2 cellular contexts compared by ENCODE assay signal in the genomic region with DNA sequence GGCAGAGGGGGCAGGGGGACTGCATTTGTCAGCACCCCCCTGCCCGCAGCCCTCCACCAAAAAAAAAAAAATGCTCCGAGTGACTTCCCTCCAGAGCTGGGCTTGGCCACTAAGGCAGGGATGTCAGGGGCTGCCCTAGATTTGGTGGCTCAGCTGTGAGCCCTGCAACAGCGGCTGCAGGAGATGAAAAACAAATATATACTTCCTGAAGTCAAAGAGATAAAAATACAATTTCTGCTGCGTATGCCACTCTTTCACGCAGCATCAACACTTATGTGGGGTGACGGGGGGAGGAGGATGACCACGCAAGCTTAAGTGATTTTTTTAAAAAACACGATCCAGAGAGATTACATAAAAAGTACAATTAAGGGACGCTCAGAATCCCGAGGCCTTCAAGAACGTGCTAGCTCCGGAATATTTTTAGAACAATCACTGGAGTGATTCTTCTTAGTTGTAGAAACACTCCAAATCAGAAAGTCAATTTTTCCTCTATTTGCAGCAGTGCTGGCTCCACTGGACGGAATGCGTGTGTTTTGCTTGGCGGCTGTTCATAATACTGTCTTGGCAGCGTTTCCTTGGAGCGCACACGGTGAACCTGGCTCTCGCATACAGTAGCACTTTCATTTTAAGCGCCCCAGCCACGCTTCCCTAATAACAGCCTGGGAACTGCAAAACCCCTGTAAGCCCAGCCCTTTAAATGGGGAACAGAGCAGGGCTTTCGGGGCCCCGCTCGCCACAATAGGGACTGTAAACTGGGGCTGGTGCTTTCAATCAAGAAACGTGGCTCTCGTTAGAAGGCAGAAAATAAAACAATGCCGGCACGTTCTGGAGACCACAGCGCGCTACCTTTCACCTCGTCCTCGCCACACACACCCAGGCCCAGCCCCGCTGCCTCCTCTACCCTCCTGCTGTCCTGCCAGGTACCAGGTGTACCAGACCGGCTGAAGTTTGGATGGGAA.
TF ChIP-seq lines count a peak whose summit lies in the region.

No MANE protein-coding gene starts in this region.

TF ChIP-seq in WTC11, 78 proteins besides CTCF, POLR2A, EP300 and RAD21 (continued from another document):
- no peak for TF ChIP-seq KAT7 (CRISPR knock-in tag; IDR thresholded peaks at IDR 0.05; ENCODE audit: borderline replicate concordance)
- TF ChIP-seq CBFB (CRISPR knock-in tag; IDR thresholded peaks at IDR 0.05; ENCODE audit: low read depth), result no peak
- no peak for TF ChIP-seq HMGA2 (CRISPR knock-in tag; IDR thresholded peaks at IDR 0.05)
TF ChIP-seq in WTC11: peak in this region for 0.

TF ChIP-seq in endothelial cell of umbilical vein, 7 proteins besides CTCF, POLR2A, EP300 and RAD21 (continued from another document):
- TF ChIP-seq POLR2AphosphoS5 (IDR thresholded peaks at IDR 0.05; ENCODE audit: insufficient read depth, low read depth, low read length), result no peak
- no peak for TF ChIP-seq JUN (IDR thresholded peaks at IDR 0.05; ENCODE audit: borderline replicate concordance, insufficient read depth, insufficient read length, low read depth)
- no peak for TF ChIP-seq MYC (IDR thresholded peaks at IDR 0.05; ENCODE audit: low read depth, low read length)
- TF ChIP-seq GATA2 (IDR thresholded peaks at IDR 0.05; ENCODE audit: insufficient read depth, insufficient read length, low read depth, low read length), result no peak
- TF ChIP-seq MAX (IDR thresholded peaks at IDR 0.05; ENCODE audit: insufficient read depth, insufficient read length), result no peak
- no peak for TF ChIP-seq FOS (IDR thresholded peaks at IDR 0.05; ENCODE audit: borderline replicate concordance, insufficient read depth, low read length)
TF ChIP-seq in endothelial cell of umbilical vein: peak in this region for 0.
